Comparison of ENCODE assay signal across 23 cellular contexts in genomic region chr5:111301264-111301663, GRCh38.
"Had no signal": no experiment of that assay in that cellular context is flagged by ENCODE, and none has a peak within 500 bp of the region (broad histone marks: within the 10 kb centered on the region; RNA-seq: fewer than 3 reads in every experiment).

No MANE protein-coding gene starts in this region.

- H3K4me3 Mint-ChIP-seq: activated CD8-positive, alpha-beta memory T cell treated with anti-CD3 and anti-CD28 coated beads, Interleukin-2, amount 10 ng/mL, durations not matched to agents 7 days and 5 days; activated T-cell treated with anti-CD3 and anti-CD28 coated beads, Interleukin-2, amount 50 U/mL, for 24 hours; activated T-helper 1 cell treated with anti-CD3 and anti-CD28 coated beads, Interleukin-12 subunit alpha, Interleukin-12 subunit beta, Interleukin-2, Interleukin-4 antibody, amounts not matched to agents 30 ng/mL and 10 ng/mL and 1 ng/mL, durations not matched to agents 14 hours and 24 hours and 36 hours; T-helper 17 cell had no signal

- DNase-seq: activated CD4-positive, CD25-positive, alpha-beta regulatory T cell; activated CD8-positive, alpha-beta memory T cell treated with anti-CD3 and anti-CD28 coated beads, Interleukin-2, amount 10 ng/mL, durations not matched to agents 7 days and 5 days; activated effector memory CD4-positive, alpha-beta T cell treated with anti-CD3 and anti-CD28 coated beads, Interleukin-2, amount 50 U/mL, for 16 hours; activated naive CD4-positive, alpha-beta T cell treated with Interleukin-2 at 50 U/mL for 16 hours; activated T-cell treated with anti-CD3 and anti-CD28 coated beads, Interleukin-2, amount 50 U/mL, for 24 hours; adrenal gland; body of pancreas; central memory CD4-positive, alpha-beta T cell; Karpas-422; MM.1S; NCI-H1105 treated with DMSO at 0.1 percent for 48 hours; NCI-H1436 treated with DMSO at 0.1 percent for 48 hours; NCI-H187; NCI-H2081; NCI-H446 treated with DMSO at 0.1 percent for 48 hours; NCI-H526 treated with DMSO at 0.1 percent for 48 hours; PC-9; SIG-M5; T-helper 17 cell; T-helper 9 cell had no signal

- H3K27me3 ChIP-seq: adrenal gland, ascending aorta, body of pancreas had no signal

- H3K36me3 ChIP-seq: adrenal gland, ascending aorta had no signal

- H2AFZ ChIP-seq: PC-9 had no signal

- H3K27ac ChIP-seq: adrenal gland, ascending aorta, body of pancreas, PC-9 had no signal

- H3K4me1 Mint-ChIP-seq: T-helper 17 cell had no signal

- H3K27ac Mint-ChIP-seq: activated CD8-positive, alpha-beta memory T cell treated with anti-CD3 and anti-CD28 coated beads, Interleukin-2, amount 10 ng/mL, durations not matched to agents 7 days and 5 days; activated T-cell treated with anti-CD3 and anti-CD28 coated beads, Interleukin-2, amount 50 U/mL, for 24 hours; activated T-helper 1 cell treated with anti-CD3 and anti-CD28 coated beads, Interleukin-12 subunit alpha, Interleukin-12 subunit beta, Interleukin-2, Interleukin-4 antibody, amounts not matched to agents 30 ng/mL and 10 ng/mL and 1 ng/mL, durations not matched to agents 14 hours and 24 hours and 36 hours; T-helper 17 cell had no signal

- H3K4me3 ChIP-seq: adrenal gland, ascending aorta, body of pancreas, PC-9 had no signal

- ATAC-seq: activated CD8-positive, alpha-beta memory T cell treated with anti-CD3 and anti-CD28 coated beads, Interleukin-2, amount 10 ng/mL, durations not matched to agents 7 days and 5 days; activated naive CD4-positive, alpha-beta T cell treated with anti-CD3 and anti-CD28 coated beads, Interleukin-2, amount 50 U/mL, for 72 hours; body of pancreas; T-helper 17 cell had no signal

- H3K4me1 ChIP-seq: adrenal gland, ascending aorta, body of pancreas had no signal

- H3K27me3 Mint-ChIP-seq: activated CD8-positive, alpha-beta memory T cell treated with anti-CD3 and anti-CD28 coated beads, Interleukin-2, amount 10 ng/mL, durations not matched to agents 7 days and 5 days; activated T-cell treated with anti-CD3 and anti-CD28 coated beads, Interleukin-2, amount 50 U/mL, for 24 hours; T-helper 17 cell had no signal
